15 cellular contexts compared by ENCODE assay signal in the genomic region with DNA sequence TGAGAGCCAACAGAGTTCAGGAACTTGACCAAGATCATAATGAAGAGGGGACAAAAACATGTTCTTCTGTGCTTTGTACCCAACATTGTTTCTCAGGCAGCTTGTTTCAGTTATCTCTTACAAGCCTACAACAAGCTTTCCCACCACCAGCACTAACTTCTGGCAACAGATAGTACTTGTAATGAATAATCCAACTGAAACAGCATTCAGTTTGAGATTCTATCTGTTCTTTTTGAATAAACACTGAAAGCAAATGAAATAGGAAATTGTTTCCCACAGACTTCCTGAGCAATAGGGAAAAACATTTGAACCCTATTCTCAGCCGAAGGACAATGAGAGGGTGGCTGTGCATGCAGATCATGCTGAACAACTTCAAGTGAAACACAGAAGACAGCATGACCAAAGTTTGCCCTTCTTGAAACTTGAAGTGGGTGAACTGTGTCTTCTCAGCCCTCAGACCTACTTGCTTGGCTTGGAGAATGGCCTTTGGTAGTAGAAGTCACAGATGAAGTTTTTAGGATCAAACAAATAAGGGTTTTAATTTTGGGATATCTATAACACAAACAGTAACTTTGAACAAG. TPM values are rescaled to one million over a fixed set of nuclear protein-coding genes. Genes with fewer than 3 reads are reported as not detected.
"Had no signal": no experiment of that assay in that cellular context is flagged by ENCODE, and none has a peak within 500 bp of the region (broad histone marks: within the 10 kb centered on the region; RNA-seq: fewer than 3 reads in every experiment).

No MANE protein-coding gene starts in this region.

- H3K9me3 ChIP-seq: colonic mucosa, suprapubic skin, uterus had no signal

- H3K4me3 ChIP-seq: colonic mucosa, hepatocyte, suprapubic skin, transverse colon, uterus had no signal

- H3K27me3 ChIP-seq: colonic mucosa, hepatocyte, suprapubic skin, transverse colon, uterus had no signal

- H3K36me3 ChIP-seq: colonic mucosa, suprapubic skin, transverse colon, uterus had no signal

- H3K27ac ChIP-seq: colonic mucosa, hepatocyte, suprapubic skin, transverse colon, uterus had no signal

- DNase-seq: activated CD4-positive, alpha-beta T cell treated with anti-CD3 and anti-CD28 coated beads, Interleukin-2, amount 50 U/mL, for 1 hour; activated CD4-positive, CD25-positive, alpha-beta regulatory T cell treated with anti-CD3 and anti-CD28 coated beads, Interleukin-2, amount 50 U/mL, for 72 hours; activated CD8-positive, alpha-beta memory T cell treated with anti-CD3 and anti-CD28 coated beads, Interleukin-2, amount 50 U/mL, for 4 hours; activated effector memory CD4-positive, alpha-beta T cell treated with anti-CD3 and anti-CD28 coated beads, Interleukin-2, amount 50 U/mL, for 16 hours; activated naive CD4-positive, alpha-beta T cell treated with anti-CD3 and anti-CD28 coated beads, Interleukin-2, amount 50 U/mL, for 16 hours; activated T-cell treated with anti-CD3 and anti-CD28 coated beads, Interleukin-2, amount 50 U/mL, for 4 hours; aorta; colonic mucosa; right cardiac atrium; transverse colon; uterus had no signal

- H3K4me1 ChIP-seq: colonic mucosa, transverse colon, uterus had no signal

- ATAC-seq: activated T-cell treated with anti-CD3 and anti-CD28 coated beads, Interleukin-2, amount 50 U/mL, for 4 hours; left lobe of liver; right cardiac atrium had no signal

RNA-seq across cellular contexts. Expression of a gene that starts 11.2 kb away (rescaled TPM):
- total RNA-seq: fibroblast of villous mesenchyme had no signal
